In the genomic region with DNA sequence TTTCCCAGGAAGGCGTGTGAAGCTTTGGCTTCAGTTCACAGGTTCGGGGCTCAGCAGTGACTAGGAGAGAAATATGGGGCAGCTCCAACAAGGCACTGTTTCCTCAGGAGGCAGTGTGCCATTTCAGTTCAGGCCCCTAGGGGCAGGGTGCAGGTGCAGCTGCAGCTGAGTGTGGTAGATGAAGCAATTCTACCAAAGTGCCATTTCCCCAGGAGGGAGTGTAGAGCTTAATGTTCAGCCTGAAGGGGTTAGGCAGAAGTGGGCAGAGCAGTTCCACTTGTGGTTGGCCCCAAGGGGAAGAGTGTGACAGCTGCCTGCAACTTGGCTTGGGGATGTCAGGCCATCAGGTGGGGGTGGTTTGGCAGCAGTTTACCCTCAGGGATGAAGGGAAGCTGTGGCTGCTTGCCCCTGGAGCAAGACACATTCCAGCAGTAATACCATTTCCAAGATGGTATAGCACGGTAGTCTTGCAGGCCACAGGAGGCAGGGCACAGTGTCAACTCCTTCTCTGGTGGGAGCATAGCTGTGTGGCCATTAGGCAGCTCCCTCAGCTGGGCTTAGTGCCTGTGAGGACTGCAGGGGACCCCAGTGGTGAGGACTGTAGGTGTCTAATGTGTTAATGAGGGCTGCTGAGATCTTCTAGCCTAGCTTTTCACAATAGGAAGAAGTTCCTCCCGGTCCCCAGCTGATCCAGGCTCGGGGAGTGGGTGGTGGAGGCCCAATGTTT, we compare ENCODE assay signal across 3 cellular contexts.
A peak's percentile ranks its signal among the peaks of the same experiment; 100 is the strongest.
TF ChIP-seq lines count a peak whose summit lies in the region.

No MANE protein-coding gene starts in this region.

TF ChIP-seq in A549, 52 proteins besides CTCF, POLR2A, EP300 and RAD21 (continued from another document):
- TF ChIP-seq, protein P1, sequence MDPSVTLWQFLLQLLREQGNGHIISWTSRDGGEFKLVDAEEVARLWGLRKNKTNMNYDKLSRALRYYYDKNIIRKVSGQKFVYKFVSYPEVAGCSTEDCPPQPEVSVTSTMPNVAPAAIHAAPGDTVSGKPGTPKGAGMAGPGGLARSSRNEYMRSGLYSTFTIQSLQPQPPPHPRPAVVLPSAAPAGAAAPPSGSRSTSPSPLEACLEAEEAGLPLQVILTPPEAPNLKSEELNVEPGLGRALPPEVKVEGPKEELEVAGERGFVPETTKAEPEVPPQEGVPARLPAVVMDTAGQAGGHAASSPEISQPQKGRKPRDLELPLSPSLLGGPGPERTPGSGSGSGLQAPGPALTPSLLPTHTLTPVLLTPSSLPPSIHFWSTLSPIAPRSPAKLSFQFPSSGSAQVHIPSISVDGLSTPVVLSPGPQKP (IDR thresholded peaks at IDR 0.05; ENCODE audit: low read depth, low read length), result no peak
- TF ChIP-seq MAFK (IDR thresholded peaks at IDR 0.05; ENCODE audit: partially characterized antibody) (no peak), SREBF2 (IDR thresholded peaks at IDR 0.05) (no peak), ZC3H11A (IDR thresholded peaks at IDR 0.05) (no peak), HOXB5 (CRISPR knock-in tag; IDR thresholded peaks at IDR 0.05) (no peak), HDAC2 (IDR thresholded peaks at IDR 0.05) (no peak), BCL3 (IDR thresholded peaks at IDR 0.05) (no peak), HOXB13 (CRISPR knock-in tag; IDR thresholded peaks at IDR 0.05; ENCODE audit: low read depth) (no peak), CEBPB (IDR thresholded peaks at IDR 0.05) (no peak), ESRRA (IDR thresholded peaks at IDR 0.05; ENCODE audit: borderline replicate concordance, low read length) (no peak), HEYL (CRISPR knock-in tag; IDR thresholded peaks at IDR 0.05) (no peak), FOSB (CRISPR knock-in tag; IDR thresholded peaks at IDR 0.05) (no peak), KDM1A (IDR thresholded peaks at IDR 0.05; ENCODE audit: low read depth) (no peak), NFE2L2 (conservative IDR thresholded peaks at IDR 0.05; ENCODE audit: low read length) (no peak), ZNF302 (CRISPR knock-in tag; IDR thresholded peaks at IDR 0.05) (no peak)

TF ChIP-seq in GM12891, 5 proteins besides CTCF, POLR2A, EP300 and RAD21 (continued from another document):
- TF ChIP-seq POLR2AphosphoS5 (IDR thresholded peaks at IDR 0.05; ENCODE audit: low read depth, low read length), result no peak

TF ChIP-seq in K562, 482 proteins besides CTCF, POLR2A, EP300 and RAD21 (continued from another document):
- TF ChIP-seq TFAP4 (CRISPR knock-in tag; IDR thresholded peaks at IDR 0.05; ENCODE audit: borderline replicate concordance), result peak; percentile 18; the same call in 1 of the 2 replicates
- TF ChIP-seq ZNF785 (CRISPR knock-in tag; IDR thresholded peaks at IDR 0.05), result no peak
- 0 out of 2 replicates have a peak, but pooled peaks have one; percentile 33 for TF ChIP-seq CEBPG (CRISPR knock-in tag; IDR thresholded peaks at IDR 0.05)
- no peak for TF ChIP-seq CEBPG (tag; conservative IDR thresholded peaks at IDR 0.05 in 1 of 2, IDR thresholded peaks at IDR 0.05 in 1 of 2)
- TF ChIP-seq CEBPB (tag; IDR thresholded peaks at IDR 0.05), result peak; percentile 52; the same call in 1 of the 2 replicates
